ENCODE assay signal across 17 cellular contexts in genomic region chr17:78301821-78302213, GRCh38. TPM values are rescaled to one million over a fixed set of nuclear protein-coding genes. Genes with fewer than 3 reads are reported as not detected.
DNase-seq lines count a peak whose midpoint lies in the region; ATAC-seq, FAIRE-seq and TF ChIP-seq lines count a peak whose summit lies in the region.
"Had no signal": no experiment of that assay in that cellular context is flagged by ENCODE, and none has a peak within 500 bp of the region (broad histone marks: within the 10 kb centered on the region; RNA-seq: fewer than 3 reads in every experiment).

No MANE protein-coding gene starts in this region.

- peaks cover 9% of the 10 kb centered on the region for H3K9me3 ChIP-seq in left ventricle myocardium inferior (replicated peaks)
- H3K9me3 ChIP-seq in H1 (ENCODE audit: insufficient read depth in 2 of 2, low read depth in 1 of 2, low read length in 1 of 2), result peaks cover 0 to 7% of the 10 kb centered on the region in 2 experiments; a peak in 1 of 4 replicates
- peaks cover 5 to 10% of the 10 kb centered on the region in 2 donors for H3K9me3 ChIP-seq in neuronal stem cell (replicated peaks in 1 of 2; ENCODE audit: control insufficient read depth in 2 of 2, insufficient read depth in 1 of 2, low read depth in 1 of 2, low read length in 2 of 2)
- H3K9me3 ChIP-seq in aorta (ENCODE audit: control insufficient read depth, low read length), result no peaks in the 10 kb centered on the region
- H3K9me3 ChIP-seq: HAP-1 had no signal

- H3K14ac ChIP-seq in H1 (ENCODE audit: insufficient read length) (no peak overlapping the region), neuronal stem cell (ENCODE audit: low read length) (no peak overlapping the region)

- H3K79me1 ChIP-seq in H1 (ENCODE audit: low read depth, low read length) (no peaks in the 10 kb centered on the region), neuronal stem cell (ENCODE audit: low read depth, low read length) (no peaks in the 10 kb centered on the region)

- 95% methylated on average over 11 of the region's 11 CpGs; no CpG with 5 or more reads in 1 of the 2 experiments for WGBS in H1 (ENCODE audit: extremely low coverage in 1 of 2, insufficient coverage in 1 of 2, insufficient read length in 1 of 2, insufficient replicate concordance in 2 of 2, low coverage in 1 of 2, low lambda C conversion rate in 2 of 2, missing lambda C conversion rate in 1 of 2), 2 experiments
- WGBS in neuronal stem cell (ENCODE audit: extremely low coverage in 2 of 2, insufficient read length in 2 of 2, insufficient replicate concordance in 1 of 2), 2 donors, result no CpG with 5 or more reads among the region's 11 CpGs
- WGBS in aorta, 2 donors, result 86 to 90% methylated on average over 11 of the region's 11 CpGs

- H3K4me3 ChIP-seq in left ventricle myocardium inferior (no peak overlapping the region), H1 (ENCODE audit: extremely low read depth in 1 of 4, insufficient read depth in 2 of 4, low read depth in 3 of 4, low read length in 4 of 4) (no peak overlapping the region), neuronal stem cell (ENCODE audit: low read length in 2 of 2) (peak overlapping the region in 1 of 2 donors; percentile 31), aorta (ENCODE audit: low read length in 2 of 2) (no peak overlapping the region)
- H3K4me3 ChIP-seq: BLaER1 treated with 17β-estradiol and CSF1 and Interleukin-3, amounts not matched to agents 10 nM and 100 nM; HAP-1 had no signal

- FAIRE-seq in H1 (lab: Jason Lieb, UNC), result no peak
- FAIRE-seq: GM19239 had no signal

- H3K4me1 ChIP-seq in left ventricle myocardium inferior, result peaks cover 13% of the 10 kb centered on the region
- no peaks in the 10 kb centered on the region for H3K4me1 ChIP-seq in H1 (replicated peaks in 1 of 4; ENCODE audit: control insufficient read depth in 3 of 4, insufficient read depth in 4 of 4, low read length in 3 of 4)
- H3K4me1 ChIP-seq in neuronal stem cell (ENCODE audit: control insufficient read depth in 2 of 2, insufficient read depth in 1 of 2, low read depth in 1 of 2, low read length in 2 of 2), result peaks cover 3 to 16% of the 10 kb centered on the region in 2 donors
- H3K4me1 ChIP-seq in aorta (ENCODE audit: control insufficient read depth in 1 of 2, insufficient read depth in 2 of 2, low read length in 2 of 2), result no peaks in the 10 kb centered on the region
- H3K4me1 ChIP-seq: HAP-1 had no signal

- H2AK5ac ChIP-seq in H1 (ENCODE audit: low read depth, low read length) (no peak overlapping the region), neuronal stem cell (ENCODE audit: low read depth, low read length) (peak overlapping the region; percentile 60)

- TF ChIP-seq POLR2A in H1 (IDR thresholded peaks at IDR 0.05; ENCODE audit: control extremely low read depth in 1 of 2, low read depth in 2 of 2, low read length in 2 of 2), result no peak

- H3K23me2 ChIP-seq in H1 (ENCODE audit: low read depth, low read length), result no peaks in the 10 kb centered on the region

- H3K4ac ChIP-seq in H1 (replicated peaks; ENCODE audit: insufficient read length, low read depth, low read length), result no peak overlapping the region
- no peak overlapping the region for H3K4ac ChIP-seq in neuronal stem cell (ENCODE audit: low read length)

- TF ChIP-seq EP300 in H1 (IDR thresholded peaks at IDR 0.05; ENCODE audit: borderline replicate concordance in 1 of 2, low read depth in 2 of 2, low read length in 2 of 2), result no peak

- H3K23ac ChIP-seq in H1 (ENCODE audit: insufficient read length) (no peak overlapping the region), neuronal stem cell (ENCODE audit: low read depth, low read length, poor library complexity) (peak overlapping the region; percentile 16)

- H2BK20ac ChIP-seq in H1 (ENCODE audit: low read length), result no peak overlapping the region

- no peak overlapping the region for H4K8ac ChIP-seq in H1 (ENCODE audit: extremely low read depth, insufficient read depth, low read length)
- peak overlapping the region; percentile 48 for H4K8ac ChIP-seq in neuronal stem cell (ENCODE audit: low read depth, low read length)

- H3K56ac ChIP-seq in H1 (replicated peaks; ENCODE audit: insufficient read length, low read depth, low read length), result no peak overlapping the region

- H3K27ac ChIP-seq in left ventricle myocardium inferior (replicated peaks), result no peak overlapping the region
- H3K27ac ChIP-seq in H1 (ENCODE audit: low read depth, low read length), result no peak overlapping the region
- no peak overlapping the region for H3K27ac ChIP-seq in neuronal stem cell (replicated peaks; ENCODE audit: low read length)
- H3K27ac ChIP-seq in aorta (ENCODE audit: low read depth in 1 of 2, low read length in 2 of 2), result no peak overlapping the region
- H3K27ac ChIP-seq: 22Rv1, HL-60 had no signal

- H4K91ac ChIP-seq in H1 (replicated peaks; ENCODE audit: insufficient read length, low read length) (peak overlapping the region; percentile 19), neuronal stem cell (ENCODE audit: low read depth, low read length, poor library complexity) (no peak overlapping the region)

- no peak for TF ChIP-seq CTCF in left ventricle myocardium inferior (IDR thresholded peaks at IDR 0.05; ENCODE audit: borderline replicate concordance)
- no peak for TF ChIP-seq CTCF in H1 (IDR thresholded peaks at IDR 0.05; ENCODE audit: control extremely low read depth in 1 of 3, insufficient read depth in 1 of 3, low read depth in 1 of 3, low read length in 3 of 3)

- peak; percentile 60 for DNase-seq in Right ventricle myocardium inferior (ENCODE audit: missing footprints)
- no peak for DNase-seq in left ventricle myocardium inferior
- DNase-seq in H1 (ENCODE audit: low read depth in 1 of 2, low spot score in 2 of 2), result no peak
- DNase-seq in neuronal stem cell (ENCODE audit: low spot score), result no peak
- no peak for DNase-seq in aorta
- no peak for DNase-seq in central memory CD4-positive, alpha-beta T cell
- no peak for DNase-seq in left lobe of liver (ENCODE audit: low spot score)
- DNase-seq: CD4-positive, CD25-positive, alpha-beta regulatory T cell; DMS53; GF-D8; GOT3 had no signal

- CTCF ChIA-PET in H1 (lab: Charles Lee; ENCODE audit: partially characterized antibody), result interaction anchor here (1.0 to 2.4 kb wide), 6 partner anchors 9 to 149 kb away, joined by 3 to 8 read pairs (median 4); no protein-coding TSS in a partner anchor

- no peak overlapping the region for H3K9ac ChIP-seq in H1 (replicated peaks in 1 of 4; ENCODE audit: extremely low read depth in 1 of 4, low read depth in 3 of 4, low read length in 3 of 4)
- H3K9ac ChIP-seq in neuronal stem cell (ENCODE audit: low read depth, low read length, poor library complexity), result peak overlapping the region; percentile 71

- no peaks in the 10 kb centered on the region for H3K79me2 ChIP-seq in H1 (ENCODE audit: control insufficient read depth in 1 of 2, insufficient read depth in 2 of 2, low read length in 2 of 2)

- H3K27me3 ChIP-seq in left ventricle myocardium inferior (ENCODE audit: low read depth), result no peaks in the 10 kb centered on the region
- H3K27me3 ChIP-seq in H1 (replicated peaks in 1 of 4; ENCODE audit: control insufficient read depth in 3 of 4, extremely low read depth in 1 of 4, insufficient read depth in 3 of 4, low read length in 3 of 4), result no peaks in the 10 kb centered on the region
- H3K27me3 ChIP-seq in neuronal stem cell (ENCODE audit: control insufficient read depth in 3 of 3, insufficient read depth in 3 of 3, low read depth in 1 of 3, low read length in 3 of 3), result peaks cover 0 to 1% (median 0%) of the 10 kb centered on the region in 3 experiments
- no peaks in the 10 kb centered on the region for H3K27me3 ChIP-seq in aorta (ENCODE audit: control insufficient read depth in 1 of 2, insufficient read depth in 2 of 2, low read length in 1 of 2)
- H3K27me3 ChIP-seq: BLaER1 treated with 17β-estradiol and CSF1 and Interleukin-3, amounts not matched to agents 10 nM and 100 nM had no signal

- H2BK12ac ChIP-seq in H1 (ENCODE audit: low read depth, low read length) (peak overlapping the region; percentile 68; the same call in 1 of the 2 replicates), neuronal stem cell (ENCODE audit: low read length) (no peak overlapping the region)

- H2BK15ac ChIP-seq in H1 (ENCODE audit: low read length) (no peak overlapping the region), neuronal stem cell (ENCODE audit: low read length) (peak overlapping the region; percentile 25)

- H3K4me2 ChIP-seq in H1 (ENCODE audit: insufficient read depth in 1 of 2, low read depth in 2 of 2, low read length in 2 of 2) (no peak overlapping the region), neuronal stem cell (ENCODE audit: insufficient read depth, low read length, poor library complexity, severe bottlenecking) (no peak overlapping the region)

- H3K18ac ChIP-seq in H1 (ENCODE audit: extremely low read depth, low read length) (no peak overlapping the region), neuronal stem cell (ENCODE audit: low read length) (peak overlapping the region; percentile 62)

- no peak overlapping the region for H2BK120ac ChIP-seq in H1 (replicated peaks; ENCODE audit: low read depth, low read length)
- H2BK120ac ChIP-seq in neuronal stem cell (ENCODE audit: low read depth, low read length), result no peak overlapping the region

- POLR2A ChIA-PET in H1 (lab: Charles Lee; ENCODE audit: partially characterized antibody), result no interaction called here

- intact Hi-C loops in Right ventricle myocardium inferior (cut with DNase I), result no loop called here
- intact Hi-C loops in left ventricle myocardium inferior (cut with micrococcal nuclease), result no loop called here
- intact Hi-C loops in aorta (cut with DNase I), result no loop called here

- H4K20me1 ChIP-seq in H1 (replicated peaks in 1 of 2; ENCODE audit: control insufficient read depth in 1 of 2, insufficient read depth in 2 of 2, low read length in 2 of 2), result no peaks in the 10 kb centered on the region
- H4K20me1 ChIP-seq: BLaER1 treated with 17β-estradiol and CSF1 and Interleukin-3, amounts not matched to agents 10 nM and 100 nM had no signal

- no peak overlapping the region for H4K5ac ChIP-seq in H1 (ENCODE audit: insufficient read length, low read depth, low read length)

- no peak for TF ChIP-seq RAD21 in H1 (IDR thresholded peaks at IDR 0.05 in 1 of 2, conservative IDR thresholded peaks at IDR 0.05 in 1 of 2; ENCODE audit: low read depth in 2 of 2, low read length in 2 of 2)

- H2AFZ ChIP-seq in H1 (ENCODE audit: low read length), result no peak overlapping the region
- no peak overlapping the region for H2AFZ ChIP-seq in neuronal stem cell (ENCODE audit: low read length)

- ATAC-seq in Right ventricle myocardium inferior (no peak), aorta (ENCODE audit: low FRiP score) (peak; percentile 31), HG03565 (IDR thresholded peaks at IDR 0.05; ENCODE audit: unreplicated experiment) (no peak), left lobe of liver (no peak)

- no peak overlapping the region for H2BK5ac ChIP-seq in H1 (ENCODE audit: low read depth, low read length)
- H2BK5ac ChIP-seq in neuronal stem cell (ENCODE audit: low read length), result peak overlapping the region; percentile 83

- H3K36me3 ChIP-seq in left ventricle myocardium inferior, result no peaks in the 10 kb centered on the region
- no peaks in the 10 kb centered on the region for H3K36me3 ChIP-seq in H1 (ENCODE audit: control insufficient read depth in 2 of 4, insufficient read depth in 4 of 4, low read length in 3 of 4)
- no peaks in the 10 kb centered on the region for H3K36me3 ChIP-seq in neuronal stem cell (replicated peaks in 1 of 2; ENCODE audit: control insufficient read depth in 2 of 2, insufficient read depth in 2 of 2, low read length in 2 of 2)
- no peaks in the 10 kb centered on the region for H3K36me3 ChIP-seq in aorta (ENCODE audit: control insufficient read depth in 1 of 2, insufficient read depth in 2 of 2, low read length in 1 of 2)
- H3K36me3 ChIP-seq: BLaER1 treated with 17β-estradiol and CSF1 and Interleukin-3, amounts not matched to agents 10 nM and 100 nM; HAP-1 had no signal

RNA-seq across cellular contexts. Expression of gene SOCS3, which starts 58.1 kb away (rescaled TPM):
- total RNA-seq in Right ventricle myocardium inferior, result 12.2 TPM
- total RNA-seq in left ventricle myocardium inferior, result 9.5 TPM
- total RNA-seq in H1 (2021; fragmentation: NEBNext Ultra II Directional; extraction: Animal tissue kit (Norgen Biotek cat#: 25700)), result 47.9 and 49.4 TPM in 2 replicates
- polyA plus RNA-seq in H1 (2011; rRNA removed), result 10.1 and 15.2 TPM in 2 replicates
- polyA plus RNA-seq in H1 (2011; cell fraction: cytosol; rRNA removed), result 13.5 TPM
- polyA plus RNA-seq in H1 (2011; cell fraction: nucleus; rRNA removed), result 33.4 TPM
- polyA plus RNA-seq in H1 (2012, experiment 1 of 2), result 13.7 to 17.9 TPM (median 15.6 TPM) in 4 replicates
- 21.7 TPM for polyA plus RNA-seq in H1 (2012, experiment 2 of 2)
- polyA plus RNA-seq in H1 (2013, experiment 1 of 2), result 28.0 TPM
- polyA plus RNA-seq in H1 (2013, experiment 2 of 2), result 27.0 TPM
- 7.3 and 11.0 TPM in 2 replicates for polyA minus RNA-seq in H1 (2011; rRNA and poly(A)+ RNA removed)
- polyA minus RNA-seq in H1 (2011; cell fraction: cytosol; rRNA and poly(A)+ RNA removed), result 17.7 TPM
- polyA minus RNA-seq in H1 (2011; cell fraction: nucleus; rRNA and poly(A)+ RNA removed), result 14.3 TPM
- polyA plus RNA-seq in neuronal stem cell (2013, experiment 1 of 2), result 17.8 TPM
- polyA plus RNA-seq in neuronal stem cell (2013, experiment 2 of 2), result 18.2 TPM
- 100 to 1,000 TPM; 107 to 182 TPM for total RNA-seq in aorta
- 10 to 100 TPM; 15.5 to 76.1 TPM for polyA plus RNA-seq in aorta
- total RNA-seq in left lobe of liver, result 2.7 TPM
